Comparison of ENCODE assay signal across 1 cellular context in the genomic region with DNA sequence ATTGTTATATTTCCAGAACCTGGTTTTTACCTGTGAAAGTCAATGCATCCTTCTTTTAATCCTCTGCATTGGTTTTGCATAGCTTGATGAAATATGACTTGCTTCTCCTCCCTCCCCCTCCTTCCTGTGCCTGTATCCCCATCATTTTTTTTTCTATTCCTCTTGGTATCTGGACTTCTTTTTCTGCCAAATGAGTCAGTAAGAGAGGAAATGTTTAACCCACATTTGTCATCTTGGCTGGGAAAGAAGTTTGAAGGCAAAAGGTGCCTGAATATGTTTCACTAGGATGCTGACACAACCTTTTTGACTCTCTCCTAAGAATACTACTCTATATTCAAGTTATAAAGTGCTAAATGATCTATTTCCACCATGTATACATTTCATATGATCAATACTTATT.
TF ChIP-seq lines count a peak whose summit lies in the region.

No MANE protein-coding gene starts in this region.

TF ChIP-seq in endothelial cell of umbilical vein, 7 proteins besides CTCF, POLR2A, EP300 and RAD21:
- TF ChIP-seq GATA2 (IDR thresholded peaks at IDR 0.05; ENCODE audit: insufficient read depth, insufficient read length, low read depth, low read length): peak; percentile 25
- peak; percentile 93 for TF ChIP-seq FOS (IDR thresholded peaks at IDR 0.05; ENCODE audit: borderline replicate concordance, insufficient read depth, low read length)
- peak; percentile 74 for TF ChIP-seq JUN (IDR thresholded peaks at IDR 0.05; ENCODE audit: borderline replicate concordance, insufficient read depth, insufficient read length, low read depth)
- no peak for TF ChIP-seq EZH2 (IDR thresholded peaks at IDR 0.05; ENCODE audit: borderline replicate concordance, low read depth, low read length, severe bottlenecking)
- TF ChIP-seq POLR2AphosphoS5 (IDR thresholded peaks at IDR 0.05; ENCODE audit: insufficient read depth, low read depth, low read length): peak; percentile 45
TF ChIP-seq in endothelial cell of umbilical vein: peak in this region for 4.
